Comparison of ENCODE assay signal across 17 cellular contexts in genomic region chr21:27190601-27191000, GRCh38.
A peak's percentile ranks its signal among the peaks of the same experiment; 100 is the strongest.
DNase-seq lines count a peak whose midpoint lies in the region; ATAC-seq, FAIRE-seq and TF ChIP-seq lines count a peak whose summit lies in the region.
"Had no signal": no experiment of that assay in that cellular context is flagged by ENCODE, and none has a peak within 500 bp of the region (broad histone marks: within the 10 kb centered on the region; RNA-seq: fewer than 3 reads in every experiment).

No MANE protein-coding gene starts in this region.

- CTCF ChIA-PET in activated CD8-positive, alpha-beta T cell treated with anti-CD3 and anti-CD28 coated beads for 36 hours (lab: Charles Lee): no interaction called here

- FAIRE-seq in urothelium cell line (lab: Jason Lieb, UNC): peak; percentile 68
- FAIRE-seq: GM12892 had no signal

- TF ChIP-seq RAD21 in Ishikawa (IDR thresholded peaks at IDR 0.05; ENCODE audit: low read depth): no peak

- H3K9me3 Mint-ChIP-seq in activated naive CD8-positive, alpha-beta T cell treated with anti-CD3 and anti-CD28 coated beads for 36 hours: peaks cover 3% of the 10 kb centered on the region
- peaks cover 3% of the 10 kb centered on the region for H3K9me3 Mint-ChIP-seq in activated CD8-positive, alpha-beta T cell treated with anti-CD3 and anti-CD28 coated beads for 36 hours

- no peaks in the 10 kb centered on the region for H3K36me3 Mint-ChIP-seq in activated naive CD8-positive, alpha-beta T cell treated with anti-CD3 and anti-CD28 coated beads for 36 hours
- H3K36me3 Mint-ChIP-seq in activated CD8-positive, alpha-beta T cell treated with anti-CD3 and anti-CD28 coated beads for 36 hours (ENCODE audit: low read depth): no peaks in the 10 kb centered on the region
- H3K36me3 Mint-ChIP-seq: brain; CD4-positive, CD25-positive, alpha-beta regulatory T cell; neural progenitor cell had no signal

- ATAC-seq in activated CD8-positive, alpha-beta T cell treated with anti-CD3 and anti-CD28 coated beads for 36 hours: no peak
- ATAC-seq: HCT116, right cardiac atrium, Right ventricle myocardium inferior had no signal

- peak; percentile 87 for DNase-seq in amniotic epithelial cell (ENCODE audit: low read depth)
- peak; percentile 7 for DNase-seq in iPS-NIHi11 (ENCODE audit: low spot score)
- DNase-seq in urothelium cell line (ENCODE audit: low spot score): no peak
- DNase-seq in NCI-H526 (lab: John Stamatoyannopoulos, UW): no peak
- no peak for DNase-seq in activated naive CD8-positive, alpha-beta T cell treated with anti-CD3 and anti-CD28 coated beads for 36 hours
- no peak for DNase-seq in activated CD8-positive, alpha-beta T cell treated with anti-CD3 and anti-CD28 coated beads for 36 hours
- DNase-seq: activated naive CD4-positive, alpha-beta T cell treated with Interleukin-2 at 50 U/mL for 16 hours; CD4-positive, CD25-positive, alpha-beta regulatory T cell; NK-92 treated with Interleukin-12 subunit alpha and Interleukin-12 subunit beta, amount 100 ng/mL, for 24 hours; right cardiac atrium; T-helper 2 cell had no signal

- TF ChIP-seq CTCF in activated CD8-positive, alpha-beta T cell treated with anti-CD3 and anti-CD28 coated beads for 36 hours (IDR thresholded peaks at IDR 0.05): no peak

- no peaks in the 10 kb centered on the region for H3K27me3 Mint-ChIP-seq in activated naive CD8-positive, alpha-beta T cell treated with anti-CD3 and anti-CD28 coated beads for 36 hours
- no peaks in the 10 kb centered on the region for H3K27me3 Mint-ChIP-seq in activated CD8-positive, alpha-beta T cell treated with anti-CD3 and anti-CD28 coated beads for 36 hours
- H3K27me3 Mint-ChIP-seq: brain; CD4-positive, CD25-positive, alpha-beta regulatory T cell had no signal

- intact Hi-C loops in activated CD8-positive, alpha-beta T cell treated with anti-CD3 and anti-CD28 coated beads for 36 hours (cut with micrococcal nuclease): no loop called here

- no peak overlapping the region for H3K4me3 Mint-ChIP-seq in activated naive CD8-positive, alpha-beta T cell treated with anti-CD3 and anti-CD28 coated beads for 36 hours
- no peak overlapping the region for H3K4me3 Mint-ChIP-seq in activated CD8-positive, alpha-beta T cell treated with anti-CD3 and anti-CD28 coated beads for 36 hours
- H3K4me3 Mint-ChIP-seq: brain; CD4-positive, CD25-positive, alpha-beta regulatory T cell; neural progenitor cell had no signal

- peak; percentile 71; the same call in 1 of the 2 replicates for TF ChIP-seq EP300 in Ishikawa (IDR thresholded peaks at IDR 0.05; ENCODE audit: borderline replicate concordance)

- no peaks in the 10 kb centered on the region for H3K4me1 Mint-ChIP-seq in activated naive CD8-positive, alpha-beta T cell treated with anti-CD3 and anti-CD28 coated beads for 36 hours
- no peaks in the 10 kb centered on the region for H3K4me1 Mint-ChIP-seq in activated CD8-positive, alpha-beta T cell treated with anti-CD3 and anti-CD28 coated beads for 36 hours (ENCODE audit: low read depth)
- H3K4me1 Mint-ChIP-seq: brain; CD4-positive, CD25-positive, alpha-beta regulatory T cell; neural progenitor cell had no signal

- POLR2A ChIA-PET in activated CD8-positive, alpha-beta T cell treated with anti-CD3 and anti-CD28 coated beads for 36 hours (lab: Charles Lee): no interaction called here

- H3K27ac Mint-ChIP-seq in activated naive CD8-positive, alpha-beta T cell treated with anti-CD3 and anti-CD28 coated beads for 36 hours: no peak overlapping the region
- H3K27ac Mint-ChIP-seq in activated CD8-positive, alpha-beta T cell treated with anti-CD3 and anti-CD28 coated beads for 36 hours: no peak overlapping the region
- H3K27ac Mint-ChIP-seq: brain; CD4-positive, CD25-positive, alpha-beta regulatory T cell; neural progenitor cell had no signal

TF ChIP-seq in Ishikawa, 13 proteins besides CTCF, POLR2A, EP300 and RAD21:
- peak; percentile 37 for TF ChIP-seq TEAD4 (IDR thresholded peaks at IDR 0.05)
- TF ChIP-seq TCF12 (IDR thresholded peaks at IDR 0.05; ENCODE audit: low read depth): peak; percentile 59
- peak; percentile 90 for TF ChIP-seq NFIC (IDR thresholded peaks at IDR 0.05)
- no peak for TF ChIP-seq YY1 (IDR thresholded peaks at IDR 0.05; ENCODE audit: low read depth)
- TF ChIP-seq CEBPB (IDR thresholded peaks at IDR 0.05): 0 out of 2 replicates have a peak, but pooled peaks have one; percentile 9
- TF ChIP-seq ZBTB7A (IDR thresholded peaks at IDR 0.05; ENCODE audit: low read depth): no peak
- TF ChIP-seq REST (IDR thresholded peaks at IDR 0.05; ENCODE audit: low read depth): no peak
- peak; percentile 69; the same call in 1 of the 2 replicates for TF ChIP-seq FOXM1 (IDR thresholded peaks at IDR 0.05; ENCODE audit: borderline replicate concordance, low read depth)
- no peak for TF ChIP-seq EGR1 (IDR thresholded peaks at IDR 0.05)
- no peak for TF ChIP-seq USF1 (IDR thresholded peaks at IDR 0.05)
- TF ChIP-seq MAX (IDR thresholded peaks at IDR 0.05): no peak
- no peak for TF ChIP-seq TAF1 (IDR thresholded peaks at IDR 0.05; ENCODE audit: low read depth)
- no peak for TF ChIP-seq CREB1 (IDR thresholded peaks at IDR 0.05; ENCODE audit: low read depth)

Comparison
In these comparisons a context has a peak if more than half of its experiments do, and no peak if none do; other contexts are left out.
1. DNase-seq: peak in amniotic epithelial cell (single experiment) and iPS-NIHi11 (single experiment); none in urothelium cell line (single experiment), NCI-H526 (0 of 2), activated naive CD8-positive, alpha-beta T cell treated with anti-CD3 and anti-CD28 coated beads for 36 hours (single experiment) and activated CD8-positive, alpha-beta T cell treated with anti-CD3 and anti-CD28 coated beads for 36 hours (single experiment).